Comparison of ENCODE assay signal across 13 cellular contexts in genomic region chr11:5626191-5626590, GRCh38. TPM values are rescaled to one million over a fixed set of nuclear protein-coding genes. Genes with fewer than 3 reads are reported as not detected.
DNase-seq lines count a peak whose midpoint lies in the region; ATAC-seq and TF ChIP-seq lines count a peak whose summit lies in the region.
"Had no signal": no experiment of that assay in that cellular context is flagged by ENCODE, and none has a peak within 500 bp of the region (broad histone marks: within the 10 kb centered on the region; RNA-seq: fewer than 3 reads in every experiment).

No MANE protein-coding gene starts in this region.

- no peaks in the 10 kb centered on the region for H3K27me3 ChIP-seq in foreskin keratinocyte
- H3K27me3 ChIP-seq: adrenal gland, Peyer's patch had no signal

- TF ChIP-seq CTCF in foreskin keratinocyte (conservative IDR thresholded peaks at IDR 0.05), result no peak

- H3K27ac Mint-ChIP-seq in activated naive CD4-positive, alpha-beta T cell treated with anti-CD3 and anti-CD28 coated beads, Interleukin-2, amount 50 U/mL, for 72 hours, result peak overlapping the region; percentile 91 to 97

- DNase-seq in AG20443 (ENCODE audit: low spot score) (peak; percentile 43), EL (peak; percentile 30), iris pigment epithelial cell (ENCODE audit: low read depth) (peak; percentile 56), foreskin keratinocyte (no peak), kidney tubule cell (ENCODE audit: low spot score) (no peak)
- no peak for DNase-seq in activated naive CD4-positive, alpha-beta T cell treated with anti-CD3 and anti-CD28 coated beads, Interleukin-2, amount 50 U/mL, for 72 hours (ENCODE audit: low spot score in 2 of 2)
- DNase-seq: adrenal gland; NCI-H2029 treated with DMSO at 0.1 percent for 48 hours; Peyer's patch; stimulated activated CD4-positive, alpha-beta T cell treated with anti-CD3 and anti-CD28 coated beads, Interleukin-2, amount 100 ng/mL, for 24 hours; substantia nigra had no signal

- H3K4me1 ChIP-seq in foreskin keratinocyte, result peaks cover 15% of the 10 kb centered on the region

- no peak overlapping the region for H3K27ac ChIP-seq in foreskin keratinocyte
- H3K27ac ChIP-seq: adrenal gland had no signal

- no peak for ATAC-seq in activated naive CD4-positive, alpha-beta T cell treated with anti-CD3 and anti-CD28 coated beads, Interleukin-2, amount 50 U/mL, for 72 hours
- no peak for ATAC-seq in foreskin keratinocyte
- ATAC-seq in GM18873 (IDR thresholded peaks at IDR 0.05; ENCODE audit: low FRiP score, unreplicated experiment), result no peak
- no peak for ATAC-seq in HG03432 (IDR thresholded peaks at IDR 0.05; ENCODE audit: unreplicated experiment)

- H3K36me3 Mint-ChIP-seq in activated naive CD4-positive, alpha-beta T cell treated with anti-CD3 and anti-CD28 coated beads, Interleukin-2, amount 50 U/mL, for 72 hours, result peaks cover 6 to 28% of the 10 kb centered on the region in 2 donors

- peaks cover 0 to 16% of the 10 kb centered on the region in 2 donors for H3K9me3 Mint-ChIP-seq in activated naive CD4-positive, alpha-beta T cell treated with anti-CD3 and anti-CD28 coated beads, Interleukin-2, amount 50 U/mL, for 72 hours

RNA-seq across cellular contexts. Expression of gene TRIM34, which starts 1.4 kb away (rescaled TPM):
- 10 to 100 TPM; 10.9 to 12.0 TPM for total RNA-seq in activated naive CD4-positive, alpha-beta T cell treated with anti-CD3 and anti-CD28 coated beads, Interleukin-2, amount 50 U/mL, for 72 hours
- total RNA-seq in foreskin keratinocyte, result 6.8 and 8.1 TPM in 2 replicates
- 4.2 and 6.1 TPM in 2 replicates for polyA plus RNA-seq in foreskin keratinocyte

RNA-seq across cellular contexts. Expression of gene TRIM6, which starts 29.8 kb away (rescaled TPM):
- total RNA-seq in activated naive CD4-positive, alpha-beta T cell treated with anti-CD3 and anti-CD28 coated beads, Interleukin-2, amount 50 U/mL, for 72 hours, result 1 to 10 TPM in 1 of 2 donors, under 1 TPM in 1; 0.80 to 1.6 TPM
- 3.6 and 4.6 TPM in 2 replicates for total RNA-seq in foreskin keratinocyte
- polyA plus RNA-seq in foreskin keratinocyte, result 2.0 and 2.8 TPM in 2 replicates

RNA-seq across cellular contexts. Expression of gene OR52B6, which starts 45.5 kb away (rescaled TPM):
- total RNA-seq in activated naive CD4-positive, alpha-beta T cell treated with anti-CD3 and anti-CD28 coated beads, Interleukin-2, amount 50 U/mL, for 72 hours, result not detected
- total RNA-seq in foreskin keratinocyte, result not detected in 2 replicates
- polyA plus RNA-seq in foreskin keratinocyte, result not detected in 2 replicates
- total RNA-seq: adrenal gland, Peyer's patch had no signal
- polyA plus RNA-seq: adrenal gland had no signal

RNA-seq across cellular contexts. Expression of gene TRIM5, which starts 58.7 kb away (rescaled TPM):
- total RNA-seq in activated naive CD4-positive, alpha-beta T cell treated with anti-CD3 and anti-CD28 coated beads, Interleukin-2, amount 50 U/mL, for 72 hours, result 10 to 100 TPM; 30.2 to 31.9 TPM
- total RNA-seq in foreskin keratinocyte, result 37.2 and 48.4 TPM in 2 replicates
- 16.0 and 18.2 TPM in 2 replicates for polyA plus RNA-seq in foreskin keratinocyte

Comparison
In these comparisons a context has a peak if more than half of its experiments do, and no peak if none do; other contexts are left out.
1. DNase-seq: peak in AG20443 (single experiment), EL (single experiment) and iris pigment epithelial cell (single experiment); none in activated naive CD4-positive, alpha-beta T cell treated with anti-CD3 and anti-CD28 coated beads, Interleukin-2, amount 50 U/mL, for 72 hours (0 of 2), foreskin keratinocyte (0 of 2) and kidney tubule cell (single experiment).